15 cellular contexts compared by ENCODE assay signal in the genomic region with DNA sequence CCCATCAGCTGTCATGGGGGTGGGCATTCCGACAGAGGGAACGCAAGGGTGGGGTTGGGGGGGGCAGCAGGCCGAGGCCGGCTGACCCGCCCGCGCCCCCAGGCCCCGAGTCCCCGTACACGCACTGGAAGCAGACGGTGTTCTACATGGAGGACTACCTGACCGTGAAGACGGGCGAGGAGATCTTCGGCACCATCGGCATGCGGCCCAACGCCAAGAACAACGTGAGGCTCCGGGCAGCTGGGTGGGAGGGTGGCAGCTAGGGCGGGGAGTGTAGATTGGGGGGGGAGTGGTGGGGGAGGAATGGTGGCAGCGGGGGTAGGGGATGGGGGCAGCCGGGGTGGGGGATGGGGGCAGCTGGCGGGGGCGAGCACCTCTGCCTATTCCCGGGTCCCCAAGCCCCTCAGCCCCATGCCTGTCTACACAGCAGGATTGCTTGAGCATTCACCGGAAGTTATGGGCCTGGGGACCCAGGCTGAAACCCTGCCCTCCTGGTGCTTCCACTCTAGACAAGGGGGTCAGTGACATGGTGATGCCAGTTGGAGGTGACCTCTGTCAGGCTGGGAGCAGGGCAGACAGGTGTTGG.
"Had no signal": no experiment of that assay in that cellular context is flagged by ENCODE, and none has a peak within 500 bp of the region (broad histone marks: within the 10 kb centered on the region; RNA-seq: fewer than 3 reads in every experiment).

No MANE protein-coding gene starts in this region.

- H3K4me3 ChIP-seq: breast epithelium had no signal

- H3K27me3 Mint-ChIP-seq: progenitor cell of endocrine pancreas had no signal

- H3K4me3 Mint-ChIP-seq: activated CD4-positive, alpha-beta memory T cell treated with anti-CD3 and anti-CD28 coated beads for 36 hours; activated T-cell treated with anti-CD3 and anti-CD28 coated beads, Interleukin-2, amount 50 U/mL, for 4 hours; naive thymus-derived CD4-positive, alpha-beta T cell had no signal

- H3K27me3 ChIP-seq: breast epithelium had no signal

- H3K27ac Mint-ChIP-seq: activated CD4-positive, alpha-beta memory T cell treated with anti-CD3 and anti-CD28 coated beads for 36 hours; progenitor cell of endocrine pancreas had no signal

- H3K36me3 ChIP-seq: breast epithelium had no signal

- H3K9me3 ChIP-seq: breast epithelium had no signal

- H3K9me3 Mint-ChIP-seq: activated CD4-positive, alpha-beta memory T cell treated with anti-CD3 and anti-CD28 coated beads for 36 hours; activated naive CD4-positive, alpha-beta T cell treated with anti-CD3 and anti-CD28 coated beads, Interleukin-2, amount 50 U/mL, for 72 hours; activated T-cell treated with anti-CD3 and anti-CD28 coated beads, Interleukin-2, amount 50 U/mL, for 4 hours had no signal

- DNase-seq: activated CD4-positive, alpha-beta memory T cell treated with anti-CD3 and anti-CD28 coated beads for 36 hours; activated effector memory CD4-positive, alpha-beta T cell treated with anti-CD3 and anti-CD28 coated beads, Interleukin-2, amount 50 U/mL, for 16 hours; activated T-cell treated with anti-CD3 and anti-CD28 coated beads, Interleukin-2, amount 50 U/mL, for 4 hours; anterior cingulate cortex; kidney glomerular epithelial cell; mammary epithelial cell; naive thymus-derived CD4-positive, alpha-beta T cell; nucleus accumbens; stimulated activated CD4-positive, alpha-beta T cell treated with anti-CD3 and anti-CD28 coated beads, Interleukin-2, amount 100 ng/mL, for 24 hours; stimulated activated naive CD4-positive, alpha-beta T cell; T-helper 9 cell had no signal

- ATAC-seq: activated naive CD4-positive, alpha-beta T cell treated with anti-CD3 and anti-CD28 coated beads, Interleukin-2, amount 50 U/mL, for 72 hours; activated T-cell treated with anti-CD3 and anti-CD28 coated beads, Interleukin-2, amount 50 U/mL, for 4 hours; naive thymus-derived CD4-positive, alpha-beta T cell; sciatic nerve had no signal
